ENCODE assay signal across 16 cellular contexts in the genomic region with DNA sequence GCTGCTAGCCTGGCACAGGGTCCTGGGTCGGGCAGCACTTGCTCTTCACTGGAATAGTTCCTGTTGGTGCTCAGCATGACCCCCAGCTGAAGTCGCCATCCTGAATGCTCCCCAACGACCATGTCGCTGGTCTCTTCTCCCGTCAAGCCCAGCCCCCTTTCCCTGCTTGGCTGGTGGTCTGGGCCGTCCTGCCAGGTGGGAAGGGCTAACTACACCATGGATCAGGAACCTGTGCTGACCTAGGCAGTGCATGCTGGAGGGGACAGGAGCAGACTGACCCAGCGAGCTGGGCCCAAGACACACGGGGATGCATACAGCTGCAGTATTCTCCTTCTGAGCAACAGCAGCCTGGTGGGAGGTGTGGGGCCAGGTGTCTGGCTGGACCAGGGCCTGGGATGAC.
"Had no signal": no experiment of that assay in that cellular context is flagged by ENCODE, and none has a peak within 500 bp of the region (broad histone marks: within the 10 kb centered on the region; RNA-seq: fewer than 3 reads in every experiment).

No MANE protein-coding gene starts in this region.

- H3K27me3 ChIP-seq: cardiac muscle cell, heart left ventricle had no signal

- H3K9me3 ChIP-seq: heart left ventricle, mucosa of descending colon had no signal

- H3K4me3 ChIP-seq: cardiac muscle cell, heart left ventricle, mucosa of descending colon, skin epidermis had no signal

- H3K27ac ChIP-seq: cardiac muscle cell, heart left ventricle had no signal

- FAIRE-seq: astrocyte, colon, frontal cortex had no signal

- H3K27ac Mint-ChIP-seq: activated CD8-positive, alpha-beta memory T cell treated with anti-CD3 and anti-CD28 coated beads, Interleukin-2, amount 10 ng/mL, durations not matched to agents 7 days and 5 days; activated T-cell treated with anti-CD3 and anti-CD28 coated beads, Interleukin-2, amount 50 U/mL, for 24 hours had no signal

- ATAC-seq: activated CD8-positive, alpha-beta memory T cell treated with anti-CD3 and anti-CD28 coated beads, Interleukin-2, amount 10 ng/mL, durations not matched to agents 7 days and 5 days; heart left ventricle; mucosa of descending colon; natural killer cell treated with Interleukin-12 subunit alpha and Interleukin-12 subunit beta and Interleukin-15 and Interleukin-18, amount 100 ng/mL, for 72 hours had no signal

- H3K9me3 Mint-ChIP-seq: activated T-cell treated with anti-CD3 and anti-CD28 coated beads, Interleukin-2, amount 50 U/mL, for 24 hours; natural killer cell treated with Interleukin-12 subunit alpha and Interleukin-12 subunit beta and Interleukin-15 and Interleukin-18, amount 100 ng/mL, for 72 hours had no signal

- H3K36me3 Mint-ChIP-seq: activated CD8-positive, alpha-beta memory T cell treated with anti-CD3 and anti-CD28 coated beads, Interleukin-2, amount 10 ng/mL, durations not matched to agents 7 days and 5 days; natural killer cell treated with Interleukin-12 subunit alpha and Interleukin-12 subunit beta and Interleukin-15 and Interleukin-18, amount 100 ng/mL, for 72 hours had no signal

- DNase-seq: activated CD8-positive, alpha-beta memory T cell treated with anti-CD3 and anti-CD28 coated beads, Interleukin-2, amount 10 ng/mL, durations not matched to agents 7 days and 5 days; activated effector memory CD4-positive, alpha-beta T cell treated with anti-CD3 and anti-CD28 coated beads, Interleukin-2, amount 50 U/mL, for 16 hours; activated T-cell treated with anti-CD3 and anti-CD28 coated beads, Interleukin-2, amount 50 U/mL, for 24 hours; heart left ventricle; mammary epithelial cell; retina; SIG-M5; T-helper 9 cell; trophoblast cell had no signal

- H3K27me3 Mint-ChIP-seq: activated CD8-positive, alpha-beta memory T cell treated with anti-CD3 and anti-CD28 coated beads, Interleukin-2, amount 10 ng/mL, durations not matched to agents 7 days and 5 days; activated T-cell treated with anti-CD3 and anti-CD28 coated beads, Interleukin-2, amount 50 U/mL, for 24 hours; natural killer cell treated with Interleukin-12 subunit alpha and Interleukin-12 subunit beta and Interleukin-15 and Interleukin-18, amount 100 ng/mL, for 72 hours had no signal

- H3K36me3 ChIP-seq: cardiac muscle cell had no signal

- H3K4me3 Mint-ChIP-seq: activated CD8-positive, alpha-beta memory T cell treated with anti-CD3 and anti-CD28 coated beads, Interleukin-2, amount 10 ng/mL, durations not matched to agents 7 days and 5 days; activated T-cell treated with anti-CD3 and anti-CD28 coated beads, Interleukin-2, amount 50 U/mL, for 24 hours; natural killer cell treated with Interleukin-12 subunit alpha and Interleukin-12 subunit beta and Interleukin-15 and Interleukin-18, amount 100 ng/mL, for 72 hours had no signal
